ENCODE assay signal across 8 cellular contexts in the genomic region with DNA sequence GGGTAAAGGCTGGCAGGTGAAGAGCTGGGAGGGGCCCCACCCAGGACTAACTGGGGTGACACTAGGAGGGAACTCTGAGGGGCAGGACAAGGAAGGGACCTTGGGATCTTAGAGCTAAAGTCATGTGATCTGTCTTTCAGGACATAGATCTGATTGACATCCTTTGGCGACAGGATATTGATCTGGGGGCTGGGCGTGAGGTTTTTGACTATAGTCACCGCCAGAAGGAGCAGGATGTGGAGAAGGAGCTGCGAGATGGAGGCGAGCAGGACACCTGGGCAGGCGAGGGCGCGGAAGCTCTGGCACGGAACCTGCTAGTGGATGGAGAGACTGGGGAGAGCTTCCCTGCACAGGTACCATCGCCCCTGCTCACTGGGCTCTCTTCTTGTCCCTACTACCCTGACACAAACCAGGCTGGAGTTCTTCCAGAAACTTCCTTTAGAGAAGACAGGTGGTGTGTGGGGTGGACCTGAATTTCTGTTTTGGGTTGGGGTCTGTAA. TPM values are rescaled to one million over a fixed set of nuclear protein-coding genes. Genes with fewer than 3 reads are reported as not detected.
DNase-seq lines count a peak whose midpoint lies in the region; ATAC-seq and TF ChIP-seq lines count a peak whose summit lies in the region.
"Had no signal": no experiment of that assay in that cellular context is flagged by ENCODE, and none has a peak within 500 bp of the region (broad histone marks: within the 10 kb centered on the region; RNA-seq: fewer than 3 reads in every experiment).

No MANE protein-coding gene starts in this region.

- BruUV-seq in OCI-LY7 (replicated peaks; lab: Mats Ljungman, UMichigan): no TSS peak

- in situ Hi-C loops in gastrocnemius medialis (cut with MboI; ENCODE audit: low sequenced_read_pairs in 4 of 4): no loop called here

- CTCF ChIA-PET in OCI-LY7 (lab: Charles Lee; ENCODE audit: unreplicated experiment): interaction anchor here (0.6 to 2.0 kb wide), 3 partner anchors 10 to 31 kb away, joined by 3 to 6 read pairs (median 3); no protein-coding TSS in a partner anchor

- no peaks in the 10 kb centered on the region for H3K9me3 Mint-ChIP-seq in endodermal cell

- H3K27me3 ChIP-seq in endodermal cell (ENCODE audit: control insufficient read depth, insufficient read depth, low read length, poor library complexity, severe bottlenecking) (no peaks in the 10 kb centered on the region), gastrocnemius medialis (no peaks in the 10 kb centered on the region)

- peak overlapping the region; percentile 55 for H3K4me2 ChIP-seq in OCI-LY7 (ENCODE audit: low read length)

- no peak overlapping the region for H3K9ac ChIP-seq in endodermal cell (ENCODE audit: extremely low read depth, low read length, poor library complexity, severe bottlenecking)

- no peak for TF ChIP-seq POLR2A in gastrocnemius medialis (IDR thresholded peaks at IDR 0.05)

- no peak overlapping the region for H2AFZ ChIP-seq in OCI-LY7 (ENCODE audit: low read length)

- peaks cover 59% of the 10 kb centered on the region for H3K4me1 ChIP-seq in OCI-LY7 (ENCODE audit: insufficient read depth, low read length, poor library complexity, severe bottlenecking)
- peaks cover 25% of the 10 kb centered on the region for H3K4me1 ChIP-seq in endodermal cell (ENCODE audit: control insufficient read depth, insufficient read depth, low read length)
- peaks cover 85 to 92% of the 10 kb centered on the region in 2 donors for H3K4me1 ChIP-seq in gastrocnemius medialis

- no peaks in the 10 kb centered on the region for H3K9me3 ChIP-seq in OCI-LY7 (ENCODE audit: low read length)
- H3K9me3 ChIP-seq in endodermal cell (ENCODE audit: control insufficient read depth, low read length): no peaks in the 10 kb centered on the region
- H3K9me3 ChIP-seq in gastrocnemius medialis: no peaks in the 10 kb centered on the region

- no peaks in the 10 kb centered on the region for H3K27me3 Mint-ChIP-seq in endodermal cell (ENCODE audit: insufficient read depth)

- ATAC-seq in gastrocnemius medialis: no peak

- DNase-seq in OCI-LY7 (ENCODE audit: low spot score): no peak
- DNase-seq in endodermal cell: no peak
- DNase-seq in gastrocnemius medialis: no peak
- DNase-seq in activated effector memory CD4-positive, alpha-beta T cell treated with anti-CD3 and anti-CD28 coated beads, Interleukin-2, amount 50 U/mL, for 16 hours: no peak
- no peak for DNase-seq in NCI-H2227 treated with DMSO at 0.1 percent for 48 hours (lab: John Stamatoyannopoulos, UW)
- DNase-seq in NCI-H2171 treated with DMSO at 0.1 percent for 48 hours (lab: John Stamatoyannopoulos, UW): no peak
- DNase-seq: NCI-H1105 had no signal

- no peaks in the 10 kb centered on the region for H4K20me1 ChIP-seq in OCI-LY7 (ENCODE audit: insufficient read depth, low read length)

- intact Hi-C loops in OCI-LY7 (cut with micrococcal nuclease; ENCODE audit: unreplicated experiment): no loop called here
- intact Hi-C loops in gastrocnemius medialis (cut with DNase I; ENCODE audit: low total_unique reads): no loop called here

- peaks cover 93% of the 10 kb centered on the region for H3K36me3 ChIP-seq in OCI-LY7 (ENCODE audit: insufficient read depth, low read length)
- H3K36me3 ChIP-seq in endodermal cell (ENCODE audit: control insufficient read depth, insufficient read depth, low read length): peaks cover 86% of the 10 kb centered on the region
- peaks cover 0 to 79% of the 10 kb centered on the region in 2 donors for H3K36me3 ChIP-seq in gastrocnemius medialis

- 90 to 100% methylated on average over 4 to 10 of the region's 10 CpGs for WGBS in endodermal cell (ENCODE audit: insufficient coverage in 1 of 2, insufficient read length in 1 of 2), 2 experiments

- peak overlapping the region; percentile 69 for H3K27ac ChIP-seq in OCI-LY7 (ENCODE audit: low read depth, low read length, poor library complexity, severe bottlenecking)
- peak overlapping the region; percentile 76 for H3K27ac ChIP-seq in endodermal cell (ENCODE audit: low read depth, low read length)
- peak overlapping the region; percentile 96 to 99 (median 97) for H3K27ac ChIP-seq in gastrocnemius medialis

- H3K9me2 ChIP-seq in OCI-LY7 (ENCODE audit: insufficient read depth, low read length): no peaks in the 10 kb centered on the region

- TF ChIP-seq CTCF in OCI-LY7 (conservative IDR thresholded peaks at IDR 0.05; ENCODE audit: low read length) (no peak), endodermal cell (conservative IDR thresholded peaks at IDR 0.05) (no peak), gastrocnemius medialis (IDR thresholded peaks at IDR 0.05 in 4 of 5, conservative IDR thresholded peaks at IDR 0.05 in 1 of 5) (no peak)

- H3K36me3 Mint-ChIP-seq in endodermal cell (ENCODE audit: low read depth): peaks cover 62% of the 10 kb centered on the region

- H3K4me1 Mint-ChIP-seq in endodermal cell: peaks cover 53% of the 10 kb centered on the region

- peak overlapping the region; percentile 96 for H3K27ac Mint-ChIP-seq in endodermal cell

- POLR2A ChIA-PET in OCI-LY7 (lab: Charles Lee): interaction anchor here (0.6 to 4.5 kb wide), 7 partner anchors 9 to 36 kb away, joined by 3 to 29 read pairs (median 4); partner anchors contain the start of gene NFE2L1

- peaks cover 40% of the 10 kb centered on the region; the same call in 1 of the 2 replicates for H3K79me2 ChIP-seq in OCI-LY7 (ENCODE audit: insufficient read depth, low read depth, low read length)

- peak overlapping the region; percentile 63 for H3K4me3 Mint-ChIP-seq in endodermal cell

- H3K4me3 ChIP-seq in GM08714 (ENCODE audit: low read length) (peak overlapping the region; percentile 9; the same call in 1 of the 2 replicates), OCI-LY7 (ENCODE audit: low read depth, low read length, poor library complexity, severe bottlenecking) (peak overlapping the region; percentile 40), endodermal cell (ENCODE audit: low read length) (no peak overlapping the region), gastrocnemius medialis (peak overlapping the region in 1 of 4 donors; percentile 5)

RNA-seq across cellular contexts. Expression of gene NFE2L1, which starts 8.1 kb away (rescaled TPM):
- 42.3 and 60.1 TPM in 2 replicates for total RNA-seq in OCI-LY7 (2014; rRNA removed; shearing (Covaris generic))
- total RNA-seq in OCI-LY7 (2022) (106 and 124 TPM in 2 replicates), endodermal cell (100 to 1,000 TPM; 122 to 135 TPM), gastrocnemius medialis (1,000 to 10,000 TPM in 2 of 4 donors, 100 to 1,000 TPM in 2; 622 to 1,180 (median 1,000) TPM)
- 123 TPM for polyA plus RNA-seq in endodermal cell (2013, experiment 1 of 2)
- 113 TPM for polyA plus RNA-seq in endodermal cell (2013, experiment 2 of 2)

RNA-seq across cellular contexts. Expression of gene COPZ2, which starts 18.7 kb away (rescaled TPM):
- 1.2 TPM in 1 of 2 replicates, not detected in the other for total RNA-seq in OCI-LY7 (2014; rRNA removed; shearing (Covaris generic))
- total RNA-seq in OCI-LY7 (2022): 1.4 and 1.7 TPM in 2 replicates
- not detected for total RNA-seq in endodermal cell
- polyA plus RNA-seq in endodermal cell (2013, experiment 1 of 2): 9.0 TPM
- polyA plus RNA-seq in endodermal cell (2013, experiment 2 of 2): 1.4 TPM
- 10 to 100 TPM; 40.5 to 76.9 (median 52.8) TPM for total RNA-seq in gastrocnemius medialis

RNA-seq across cellular contexts. Expression of gene CBX1, which starts 45.0 kb away (rescaled TPM):
- total RNA-seq in OCI-LY7 (2014; rRNA removed; shearing (Covaris generic)): 59.7 and 64.5 TPM in 2 replicates
- total RNA-seq in OCI-LY7 (2022) (68.2 and 70.4 TPM in 2 replicates), endodermal cell (100 to 1,000 TPM; 173 to 230 TPM), gastrocnemius medialis (10 to 100 TPM; 26.0 to 34.1 (median 27.7) TPM)
- 245 TPM for polyA plus RNA-seq in endodermal cell (2013, experiment 1 of 2)
- 229 TPM for polyA plus RNA-seq in endodermal cell (2013, experiment 2 of 2)

RNA-seq across cellular contexts. Expression of gene SNX11, which starts 51.3 kb away (rescaled TPM):
- 6.5 and 12.0 TPM in 2 replicates for total RNA-seq in OCI-LY7 (2014; rRNA removed; shearing (Covaris generic))
- total RNA-seq in OCI-LY7 (2022) (16.2 and 17.6 TPM in 2 replicates), endodermal cell (10 to 100 TPM; 19.7 to 20.5 TPM), gastrocnemius medialis (10 to 100 TPM in 2 of 4 donors, 1 to 10 TPM in 2; 7.3 to 16.3 (median 9.6) TPM)
- 16.2 TPM for polyA plus RNA-seq in endodermal cell (2013, experiment 1 of 2)
- polyA plus RNA-seq in endodermal cell (2013, experiment 2 of 2): 13.6 TPM

Comparison
In these comparisons a context has a peak if more than half of its experiments do, and no peak if none do; other contexts are left out.
1. RNA of gene NFE2L1, which starts 8.1 kb away (total RNA-seq): 622 to 1,180 TPM in gastrocnemius medialis; 122 to 135 TPM in endodermal cell and 42.3 to 124 TPM in OCI-LY7; every median in the first group is over 4 times any median in the second.
2. RNA of gene COPZ2, which starts 18.7 kb away (total RNA-seq): 40.5 to 76.9 TPM in gastrocnemius medialis; 1.2 to 1.7 TPM in OCI-LY7 and not detected in endodermal cell; every median in the first group is over 10 times any median in the second.
3. Peak in every context shown above with its lines, with median percentiles within 50 percentile points of each other: H3K27ac ChIP-seq.